In the genomic region with DNA sequence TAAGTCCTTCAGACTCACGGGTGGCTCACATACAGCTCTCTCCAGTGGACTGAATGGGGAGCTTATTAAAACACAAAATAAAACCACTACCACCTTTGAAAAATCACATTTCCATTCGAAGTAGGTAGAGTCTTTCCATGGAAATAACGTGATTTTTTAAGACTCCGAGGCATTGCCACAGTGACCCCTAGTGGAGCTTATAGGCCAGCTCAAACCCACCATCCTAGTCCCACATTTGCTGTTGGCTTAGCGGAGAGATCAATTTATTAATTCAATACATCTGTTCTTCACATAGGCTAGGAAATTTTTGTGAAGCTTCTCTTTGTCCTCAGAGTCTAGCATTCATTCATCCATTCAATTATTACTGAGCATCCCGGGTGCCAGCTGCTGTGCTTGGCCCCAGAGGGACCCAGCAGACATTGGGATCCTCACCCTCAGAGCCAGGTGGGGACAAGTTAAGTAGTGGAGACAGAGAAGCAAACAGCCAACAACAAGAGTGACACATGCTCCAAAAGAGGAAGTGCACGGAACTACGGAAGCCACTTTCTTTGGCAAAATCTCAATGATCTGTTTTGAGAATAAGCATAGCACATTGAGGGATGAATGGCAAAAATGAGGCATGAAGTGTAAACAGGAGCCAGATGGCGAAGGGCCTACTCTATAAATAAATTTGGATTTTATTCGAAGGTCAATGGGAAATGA, we compare ENCODE assay signal across 8 cellular contexts. TPM values are rescaled to one million over a fixed set of nuclear protein-coding genes. Genes with fewer than 3 reads are reported as not detected.
DNase-seq lines count a peak whose midpoint lies in the region; ATAC-seq and TF ChIP-seq lines count a peak whose summit lies in the region.

No MANE protein-coding gene starts in this region.

- H3K27ac Mint-ChIP-seq in stimulated activated memory B cell treated with anti-CD40 and anti-IgM and Interleukin-4, amounts not matched to agents 10 μg/mL and 1 μg/mL and 100 μg/mL, for 72 hours: no peak overlapping the region

- H3K4me3 ChIP-seq in MM.1S (ENCODE audit: low read length): no peak overlapping the region

- TF ChIP-seq CTCF in MM.1S (IDR thresholded peaks at IDR 0.05; ENCODE audit: low read length) (peak; percentile 75), VCaP (conservative IDR thresholded peaks at IDR 0.05) (peak; percentile 63)

- no peaks in the 10 kb centered on the region for H3K9me2 ChIP-seq in MM.1S (replicated peaks; ENCODE audit: insufficient read depth, low read length)

- ATAC-seq in HG03025 (IDR thresholded peaks at IDR 0.05; ENCODE audit: low FRiP score, unreplicated experiment): no peak
- ATAC-seq in stimulated activated memory B cell treated with anti-CD40 and anti-IgM and Interleukin-4, amounts not matched to agents 10 μg/mL and 1 μg/mL and 100 μg/mL, for 72 hours: no peak

- H3K79me2 ChIP-seq in MM.1S (ENCODE audit: low read length): no peaks in the 10 kb centered on the region

- peaks cover 11% of the 10 kb centered on the region for H3K9me3 Mint-ChIP-seq in stimulated activated memory B cell treated with anti-CD40 and anti-IgM and Interleukin-4, amounts not matched to agents 10 μg/mL and 1 μg/mL and 100 μg/mL, for 72 hours

- no peaks in the 10 kb centered on the region for H3K4me1 ChIP-seq in MM.1S (ENCODE audit: low read length)

- H3K9me3 ChIP-seq in MM.1S (replicated peaks; ENCODE audit: insufficient read depth, low read length): no peaks in the 10 kb centered on the region

- H3K27me3 ChIP-seq in MM.1S (replicated peaks; ENCODE audit: insufficient read depth, low read length): no peaks in the 10 kb centered on the region

- H3K9ac ChIP-seq in MM.1S (ENCODE audit: low read length): no peak overlapping the region

- peaks cover 5% of the 10 kb centered on the region for H3K36me3 Mint-ChIP-seq in stimulated activated memory B cell treated with anti-CD40 and anti-IgM and Interleukin-4, amounts not matched to agents 10 μg/mL and 1 μg/mL and 100 μg/mL, for 72 hours

- no peaks in the 10 kb centered on the region for H4K20me1 ChIP-seq in MM.1S (ENCODE audit: insufficient read depth, low read length)

- peaks cover 8% of the 10 kb centered on the region for H3K4me1 Mint-ChIP-seq in stimulated activated memory B cell treated with anti-CD40 and anti-IgM and Interleukin-4, amounts not matched to agents 10 μg/mL and 1 μg/mL and 100 μg/mL, for 72 hours

- no peaks in the 10 kb centered on the region for H3F3A ChIP-seq in MM.1S (ENCODE audit: insufficient read depth, low read length)

- DNase-seq in GM04503 (ENCODE audit: low read depth) (peak; percentile 38), MM.1S (peak; percentile 15), glomerular endothelial cell (ENCODE audit: extremely low read depth, low read depth, low spot score) (peak; percentile 90), kidney glomerular epithelial cell (lab: John Stamatoyannopoulos, UW) (no peak)
- DNase-seq in stimulated activated CD4-positive, alpha-beta T cell treated with anti-CD3 and anti-CD28 coated beads, Interleukin-2, amount 100 ng/mL, for 48 hours: peak; percentile 18 to 33

- peaks cover 23% of the 10 kb centered on the region for H3K27me3 Mint-ChIP-seq in stimulated activated memory B cell treated with anti-CD40 and anti-IgM and Interleukin-4, amounts not matched to agents 10 μg/mL and 1 μg/mL and 100 μg/mL, for 72 hours

- H3K4me2 ChIP-seq in MM.1S (ENCODE audit: low read depth, low read length): no peak overlapping the region

- no peak overlapping the region for H3K4me3 Mint-ChIP-seq in stimulated activated memory B cell treated with anti-CD40 and anti-IgM and Interleukin-4, amounts not matched to agents 10 μg/mL and 1 μg/mL and 100 μg/mL, for 72 hours

- H2AFZ ChIP-seq in MM.1S (ENCODE audit: low read length): no peak overlapping the region

- H3K27ac ChIP-seq in MM.1S (ENCODE audit: low read length): no peak overlapping the region
- no peak overlapping the region for H3K27ac ChIP-seq in VCaP

- H3K36me3 ChIP-seq in MM.1S (replicated peaks; ENCODE audit: insufficient read depth, low read length): no peaks in the 10 kb centered on the region

RNA-seq across cellular contexts. Expression of a gene that starts 10.2 kb away (rescaled TPM):
- 14.4 and 20.2 TPM in 2 replicates for total RNA-seq in glomerular endothelial cell
